In the genomic region with DNA sequence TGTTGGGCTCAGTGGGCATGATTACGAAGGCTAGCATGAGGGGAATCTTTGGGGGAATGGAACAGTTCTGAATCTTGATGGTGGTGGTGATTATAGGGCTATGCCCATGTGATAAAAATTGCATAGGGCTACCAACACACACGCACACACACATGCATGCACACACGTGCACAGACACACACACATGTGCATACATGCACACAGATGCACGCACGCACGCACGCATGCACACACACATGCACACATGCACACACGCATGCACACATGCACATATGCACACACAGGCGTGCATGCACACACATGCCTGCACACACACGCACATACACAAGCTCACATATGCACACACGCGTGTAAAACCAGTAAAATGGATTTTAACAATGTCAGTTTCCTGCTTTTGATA, we compare ENCODE assay signal across 9 cellular contexts.
"Had no signal": no experiment of that assay in that cellular context is flagged by ENCODE, and none has a peak within 500 bp of the region (broad histone marks: within the 10 kb centered on the region; RNA-seq: fewer than 3 reads in every experiment).

No MANE protein-coding gene starts in this region.

- H2AFZ ChIP-seq: GM23338 had no signal

- H3K9ac ChIP-seq: KMS-11 had no signal

- ATAC-seq: GM23338 had no signal

- H3K4me3 ChIP-seq: GM23338 had no signal

- DNase-seq: H9, HCEC 1CT, HFFc6, KBM-7 had no signal

- FAIRE-seq: H1, H54 had no signal

- H3K27ac ChIP-seq: HL-60, KMS-11 had no signal

- H3K4me2 ChIP-seq: GM23338, KMS-11 had no signal
